2 cellular contexts compared by ENCODE assay signal in the genomic region with DNA sequence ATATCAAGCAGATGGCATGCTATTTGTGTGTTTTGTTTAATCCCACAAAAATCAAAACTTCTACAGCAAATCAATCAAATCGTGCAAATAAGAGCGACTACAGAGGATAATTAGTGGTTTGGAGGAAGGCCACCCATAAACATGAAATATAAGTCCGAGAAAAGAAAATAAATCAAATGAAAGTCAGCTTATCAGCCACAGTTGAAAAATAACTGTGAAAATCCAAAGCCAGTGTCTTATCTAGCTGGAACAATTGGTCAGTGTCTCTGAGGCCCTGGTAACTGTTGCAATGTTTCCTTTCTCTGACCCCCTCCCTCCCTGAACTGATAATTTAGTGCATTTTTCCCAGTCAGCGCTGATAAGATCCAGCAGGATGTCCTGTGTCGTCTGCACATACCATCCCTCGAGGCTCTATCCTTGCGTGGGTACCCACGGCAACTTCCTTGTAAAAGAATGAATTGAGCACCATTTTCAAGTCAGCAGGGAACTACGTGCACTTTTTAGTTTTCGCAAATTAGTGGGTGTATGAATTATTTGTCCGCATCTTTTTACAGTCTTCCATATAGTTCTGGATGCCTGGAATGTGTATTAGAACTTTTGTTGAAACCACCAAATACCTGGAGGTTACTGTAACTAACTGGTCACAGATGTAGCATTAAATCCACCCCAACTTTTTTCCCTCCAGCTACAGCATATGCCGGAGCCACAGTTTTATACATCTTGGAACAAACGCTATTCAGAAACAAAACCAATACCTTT.
A peak's percentile ranks its signal among the peaks of the same experiment; 100 is the strongest.
TF ChIP-seq lines count a peak whose summit lies in the region.

No MANE protein-coding gene starts in this region.

TF ChIP-seq in K562, 482 proteins besides CTCF, POLR2A, EP300 and RAD21 (continues in another document):
- TF ChIP-seq, protein P1, sequence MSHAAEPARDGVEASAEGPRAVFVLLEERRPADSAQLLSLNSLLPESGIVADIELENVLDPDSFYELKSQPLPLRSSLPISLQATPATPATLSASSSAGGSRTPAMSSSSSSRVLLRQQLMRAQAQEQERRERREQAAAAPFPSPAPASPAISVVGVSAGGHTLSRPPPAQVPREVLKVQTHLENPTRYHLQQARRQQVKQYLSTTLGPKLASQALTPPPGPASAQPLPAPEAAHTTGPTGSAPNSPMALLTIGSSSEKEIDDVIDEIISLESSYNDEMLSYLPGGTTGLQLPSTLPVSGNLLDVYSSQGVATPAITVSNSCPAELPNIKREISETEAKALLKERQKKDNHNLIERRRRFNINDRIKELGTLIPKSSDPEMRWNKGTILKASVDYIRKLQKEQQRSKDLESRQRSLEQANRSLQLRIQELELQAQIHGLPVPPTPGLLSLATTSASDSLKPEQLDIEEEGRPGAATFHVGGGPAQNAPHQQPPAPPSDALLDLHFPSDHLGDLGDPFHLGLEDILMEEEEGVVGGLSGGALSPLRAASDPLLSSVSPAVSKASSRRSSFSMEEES (CRISPR knock-in tag; IDR thresholded peaks at IDR 0.05): no peak
- no peak for TF ChIP-seq ZNF347 (CRISPR knock-in tag; IDR thresholded peaks at IDR 0.05; ENCODE audit: low read depth)
- TF ChIP-seq MAFF (IDR thresholded peaks at IDR 0.05; ENCODE audit: low read length): no peak
- TF ChIP-seq XRCC4 (IDR thresholded peaks at IDR 0.05; ENCODE audit: extremely low read depth, insufficient read depth, insufficient read length): no peak
- TF ChIP-seq, protein P2, sequence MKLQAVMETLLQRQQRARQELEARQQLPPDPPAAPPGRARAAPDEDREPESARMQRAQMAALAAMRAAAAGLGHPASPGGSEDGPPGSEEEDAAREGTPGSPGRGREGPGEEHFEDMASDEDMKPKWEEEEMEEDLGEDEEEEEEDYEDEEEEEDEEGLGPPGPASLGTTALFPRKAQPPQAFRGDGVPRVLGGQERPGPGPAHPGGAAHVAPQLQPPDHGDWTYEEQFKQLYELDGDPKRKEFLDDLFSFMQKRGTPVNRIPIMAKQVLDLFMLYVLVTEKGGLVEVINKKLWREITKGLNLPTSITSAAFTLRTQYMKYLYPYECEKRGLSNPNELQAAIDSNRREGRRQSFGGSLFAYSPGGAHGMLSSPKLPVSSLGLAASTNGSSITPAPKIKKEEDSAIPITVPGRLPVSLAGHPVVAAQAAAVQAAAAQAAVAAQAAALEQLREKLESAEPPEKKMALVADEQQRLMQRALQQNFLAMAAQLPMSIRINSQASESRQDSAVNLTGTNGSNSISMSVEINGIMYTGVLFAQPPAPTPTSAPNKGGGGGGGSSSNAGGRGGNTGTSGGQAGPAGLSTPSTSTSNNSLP (IDR thresholded peaks at IDR 0.05; ENCODE audit: borderline replicate concordance, low read depth, low read length): 0 out of 2 replicates have a peak, but pooled peaks have one; percentile 14
- TF ChIP-seq BRCA1 (IDR thresholded peaks at IDR 0.05): no peak
- no peak for TF ChIP-seq BRCA1 (CRISPR knock-in tag; IDR thresholded peaks at IDR 0.05)
- no peak for TF ChIP-seq GABPB2 (CRISPR knock-in tag; conservative IDR thresholded peaks at IDR 0.05)
- TF ChIP-seq, protein P3, sequence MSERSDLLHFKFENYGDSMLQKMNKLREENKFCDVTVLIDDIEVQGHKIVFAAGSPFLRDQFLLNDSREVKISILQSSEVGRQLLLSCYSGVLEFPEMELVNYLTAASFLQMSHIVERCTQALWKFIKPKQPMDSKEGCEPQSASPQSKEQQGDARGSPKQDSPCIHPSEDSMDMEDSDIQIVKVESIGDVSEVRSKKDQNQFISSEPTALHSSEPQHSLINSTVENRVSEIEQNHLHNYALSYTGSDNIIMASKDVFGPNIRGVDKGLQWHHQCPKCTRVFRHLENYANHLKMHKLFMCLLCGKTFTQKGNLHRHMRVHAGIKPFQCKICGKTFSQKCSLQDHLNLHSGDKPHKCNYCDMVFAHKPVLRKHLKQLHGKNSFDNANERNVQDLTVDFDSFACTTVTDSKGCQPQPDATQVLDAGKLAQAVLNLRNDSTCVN (CRISPR knock-in tag; IDR thresholded peaks at IDR 0.05): no peak
- TF ChIP-seq HDAC3 (IDR thresholded peaks at IDR 0.05; ENCODE audit: borderline replicate concordance, partially characterized antibody): peak; percentile 80
- TF ChIP-seq CEBPG (CRISPR knock-in tag; IDR thresholded peaks at IDR 0.05): 0 out of 2 replicates have a peak, but pooled peaks have one; percentile 30
- peak; percentile 42 to 58 for TF ChIP-seq CEBPG (tag; conservative IDR thresholded peaks at IDR 0.05 in 1 of 2, IDR thresholded peaks at IDR 0.05 in 1 of 2)
- TF ChIP-seq MEF2A (IDR thresholded peaks at IDR 0.05; ENCODE audit: control insufficient read depth, low read depth, low read length): no peak
- no peak for TF ChIP-seq SMARCA5 (IDR thresholded peaks at IDR 0.05)
- TF ChIP-seq GATA2 (CRISPR knock-in tag; IDR thresholded peaks at IDR 0.05): peak; percentile 48; the same call in 1 of the 2 replicates
- no peak for TF ChIP-seq DMBX1 (CRISPR knock-in tag; IDR thresholded peaks at IDR 0.05; ENCODE audit: borderline replicate concordance)
- TF ChIP-seq SMC3 (conservative IDR thresholded peaks at IDR 0.05; ENCODE audit: insufficient read depth, low read depth, low read length): no peak
- TF ChIP-seq DPF2 (IDR thresholded peaks at IDR 0.05): peak; percentile 85
- TF ChIP-seq, protein P4, sequence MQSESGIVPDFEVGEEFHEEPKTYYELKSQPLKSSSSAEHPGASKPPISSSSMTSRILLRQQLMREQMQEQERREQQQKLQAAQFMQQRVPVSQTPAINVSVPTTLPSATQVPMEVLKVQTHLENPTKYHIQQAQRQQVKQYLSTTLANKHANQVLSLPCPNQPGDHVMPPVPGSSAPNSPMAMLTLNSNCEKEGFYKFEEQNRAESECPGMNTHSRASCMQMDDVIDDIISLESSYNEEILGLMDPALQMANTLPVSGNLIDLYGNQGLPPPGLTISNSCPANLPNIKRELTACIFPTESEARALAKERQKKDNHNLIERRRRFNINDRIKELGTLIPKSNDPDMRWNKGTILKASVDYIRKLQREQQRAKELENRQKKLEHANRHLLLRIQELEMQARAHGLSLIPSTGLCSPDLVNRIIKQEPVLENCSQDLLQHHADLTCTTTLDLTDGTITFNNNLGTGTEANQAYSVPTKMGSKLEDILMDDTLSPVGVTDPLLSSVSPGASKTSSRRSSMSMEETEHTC (IDR thresholded peaks at IDR 0.05): no peak
- no peak for TF ChIP-seq ZFP36 (IDR thresholded peaks at IDR 0.05; ENCODE audit: low read depth, low read length, partially characterized antibody)
- TF ChIP-seq, protein P5, sequence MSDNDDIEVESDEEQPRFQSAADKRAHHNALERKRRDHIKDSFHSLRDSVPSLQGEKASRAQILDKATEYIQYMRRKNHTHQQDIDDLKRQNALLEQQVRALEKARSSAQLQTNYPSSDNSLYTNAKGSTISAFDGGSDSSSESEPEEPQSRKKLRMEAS (CRISPR knock-in tag; IDR thresholded peaks at IDR 0.05): no peak
- no peak for TF ChIP-seq MYBL2 (IDR thresholded peaks at IDR 0.05; ENCODE audit: low read depth)
- no peak for TF ChIP-seq MYBL2 (CRISPR knock-in tag; IDR thresholded peaks at IDR 0.05; ENCODE audit: borderline replicate concordance)
- no peak for TF ChIP-seq NR1H2 (CRISPR knock-in tag; IDR thresholded peaks at IDR 0.05)
- no peak for TF ChIP-seq ZBED1 (IDR thresholded peaks at IDR 0.05)
- TF ChIP-seq NFXL1 (CRISPR knock-in tag; IDR thresholded peaks at IDR 0.05): no peak

TF ChIP-seq in HepG2, 621 proteins besides CTCF, POLR2A, EP300 and RAD21:
- TF ChIP-seq GATAD2A (CRISPR knock-in tag; IDR thresholded peaks at IDR 0.05) (0 out of 2 replicates have a peak, but pooled peaks have one; percentile 24), SOX13 (IDR thresholded peaks at IDR 0.05) (0 out of 2 replicates have a peak, but pooled peaks have one; percentile 15), SOX13 (CRISPR knock-in tag; conservative IDR thresholded peaks at IDR 0.05 in 1 of 2, IDR thresholded peaks at IDR 0.05 in 1 of 2) (peak in 1 of 2 experiments; percentile 71; a peak in 2 of 4 replicates), ETV5 (CRISPR knock-in tag; IDR thresholded peaks at IDR 0.05; ENCODE audit: borderline replicate concordance) (peak; percentile 8; the same call in 1 of the 2 replicates), SOX6 (IDR thresholded peaks at IDR 0.05) (no peak), SOX6 (CRISPR knock-in tag; IDR thresholded peaks at IDR 0.05) (peak; percentile 70), KAT2B (IDR thresholded peaks at IDR 0.05; ENCODE audit: borderline replicate concordance, low read depth, low read length) (no peak), POLR2G (IDR thresholded peaks at IDR 0.05; ENCODE audit: low read depth, low read length) (no peak), FOSL2 (CRISPR knock-in tag; IDR thresholded peaks at IDR 0.05) (0 out of 2 replicates have a peak, but pooled peaks have one; percentile 7), TBX2 (CRISPR knock-in tag; IDR thresholded peaks at IDR 0.05; ENCODE audit: borderline replicate concordance) (peak; percentile 25; the same call in 1 of the 2 replicates), XRCC5 (optimal IDR thresholded peaks at IDR 0.05; ENCODE audit: low read length) (peak; percentile 37), FOXA1 (IDR thresholded peaks at IDR 0.05) (no peak), FOXA1 (CRISPR knock-in tag; IDR thresholded peaks at IDR 0.05) (0 out of 2 replicates have a peak, but pooled peaks have one; percentile 33), CEBPB (IDR thresholded peaks at IDR 0.05; ENCODE audit: borderline replicate concordance, low read depth, low read length) (peak; percentile 48; the same call in 1 of the 2 replicates), CREM (IDR thresholded peaks at IDR 0.05) (peak; percentile 21; the same call in 1 of the 2 replicates), CREM (CRISPR knock-in tag; IDR thresholded peaks at IDR 0.05) (no peak), NFE2L2 (IDR thresholded peaks at IDR 0.05; ENCODE audit: low read length) (no peak), NFKBIZ (CRISPR knock-in tag; IDR thresholded peaks at IDR 0.05) (no peak), SOX5 (CRISPR knock-in tag; IDR thresholded peaks at IDR 0.05; ENCODE audit: borderline replicate concordance) (peak; percentile 61; the same call in 1 of the 2 replicates), CEBPG (CRISPR knock-in tag; IDR thresholded peaks at IDR 0.05) (peak; percentile 65; the same call in 1 of the 2 replicates), GATA4 (IDR thresholded peaks at IDR 0.05; ENCODE audit: borderline replicate concordance, low read depth) (0 out of 2 replicates have a peak, but pooled peaks have one; percentile 48), NCOA2 (CRISPR knock-in tag; IDR thresholded peaks at IDR 0.05) (peak; percentile 14; the same call in 1 of the 2 replicates)
- TF ChIP-seq, protein P6, sequence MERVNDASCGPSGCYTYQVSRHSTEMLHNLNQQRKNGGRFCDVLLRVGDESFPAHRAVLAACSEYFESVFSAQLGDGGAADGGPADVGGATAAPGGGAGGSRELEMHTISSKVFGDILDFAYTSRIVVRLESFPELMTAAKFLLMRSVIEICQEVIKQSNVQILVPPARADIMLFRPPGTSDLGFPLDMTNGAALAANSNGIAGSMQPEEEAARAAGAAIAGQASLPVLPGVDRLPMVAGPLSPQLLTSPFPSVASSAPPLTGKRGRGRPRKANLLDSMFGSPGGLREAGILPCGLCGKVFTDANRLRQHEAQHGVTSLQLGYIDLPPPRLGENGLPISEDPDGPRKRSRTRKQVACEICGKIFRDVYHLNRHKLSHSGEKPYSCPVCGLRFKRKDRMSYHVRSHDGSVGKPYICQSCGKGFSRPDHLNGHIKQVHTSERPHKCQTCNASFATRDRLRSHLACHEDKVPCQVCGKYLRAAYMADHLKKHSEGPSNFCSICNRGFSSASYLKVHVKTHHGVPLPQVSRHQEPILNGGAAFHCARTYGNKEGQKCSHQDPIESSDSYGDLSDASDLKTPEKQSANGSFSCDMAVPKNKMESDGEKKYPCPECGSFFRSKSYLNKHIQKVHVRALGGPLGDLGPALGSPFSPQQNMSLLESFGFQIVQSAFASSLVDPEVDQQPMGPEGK (CRISPR knock-in tag; IDR thresholded peaks at IDR 0.05): peak; percentile 89
- TF ChIP-seq, protein P7, sequence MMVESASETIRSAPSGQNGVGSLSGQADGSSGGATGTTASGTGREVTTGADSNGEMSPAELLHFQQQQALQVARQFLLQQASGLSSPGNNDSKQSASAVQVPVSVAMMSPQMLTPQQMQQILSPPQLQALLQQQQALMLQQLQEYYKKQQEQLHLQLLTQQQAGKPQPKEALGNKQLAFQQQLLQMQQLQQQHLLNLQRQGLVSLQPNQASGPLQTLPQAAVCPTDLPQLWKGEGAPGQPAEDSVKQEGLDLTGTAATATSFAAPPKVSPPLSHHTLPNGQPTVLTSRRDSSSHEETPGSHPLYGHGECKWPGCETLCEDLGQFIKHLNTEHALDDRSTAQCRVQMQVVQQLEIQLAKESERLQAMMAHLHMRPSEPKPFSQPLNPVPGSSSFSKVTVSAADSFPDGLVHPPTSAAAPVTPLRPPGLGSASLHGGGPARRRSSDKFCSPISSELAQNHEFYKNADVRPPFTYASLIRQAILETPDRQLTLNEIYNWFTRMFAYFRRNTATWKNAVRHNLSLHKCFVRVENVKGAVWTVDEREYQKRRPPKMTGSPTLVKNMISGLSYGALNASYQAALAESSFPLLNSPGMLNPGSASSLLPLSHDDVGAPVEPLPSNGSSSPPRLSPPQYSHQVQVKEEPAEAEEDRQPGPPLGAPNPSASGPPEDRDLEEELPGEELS (CRISPR knock-in tag; IDR thresholded peaks at IDR 0.05): peak; percentile 57
